In the genomic region with DNA sequence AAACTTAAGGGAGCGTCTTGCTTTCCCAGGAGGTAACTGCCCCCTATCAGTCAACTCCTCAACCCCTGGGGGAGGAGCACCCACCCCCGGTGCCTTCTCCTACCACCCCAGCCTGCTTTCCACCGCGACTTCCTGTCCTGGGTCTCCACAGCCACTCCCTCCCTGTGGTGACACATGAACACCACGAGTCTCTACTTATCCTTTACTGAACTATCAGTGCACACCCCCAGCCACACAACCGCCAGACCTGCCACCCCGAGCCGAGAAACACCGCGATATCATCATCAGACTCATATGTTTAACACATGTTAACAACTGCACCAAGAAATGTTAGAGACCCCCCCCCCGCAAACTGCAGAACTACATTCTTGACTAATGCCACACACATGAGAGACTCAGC, we compare ENCODE assay signal across 1 cellular context.
TF ChIP-seq lines count a peak whose summit lies in the region.

No MANE protein-coding gene starts in this region.

TF ChIP-seq in K562, 482 proteins besides CTCF, POLR2A, EP300 and RAD21 (continued from another document and continues in another):
- TF ChIP-seq, protein P1, sequence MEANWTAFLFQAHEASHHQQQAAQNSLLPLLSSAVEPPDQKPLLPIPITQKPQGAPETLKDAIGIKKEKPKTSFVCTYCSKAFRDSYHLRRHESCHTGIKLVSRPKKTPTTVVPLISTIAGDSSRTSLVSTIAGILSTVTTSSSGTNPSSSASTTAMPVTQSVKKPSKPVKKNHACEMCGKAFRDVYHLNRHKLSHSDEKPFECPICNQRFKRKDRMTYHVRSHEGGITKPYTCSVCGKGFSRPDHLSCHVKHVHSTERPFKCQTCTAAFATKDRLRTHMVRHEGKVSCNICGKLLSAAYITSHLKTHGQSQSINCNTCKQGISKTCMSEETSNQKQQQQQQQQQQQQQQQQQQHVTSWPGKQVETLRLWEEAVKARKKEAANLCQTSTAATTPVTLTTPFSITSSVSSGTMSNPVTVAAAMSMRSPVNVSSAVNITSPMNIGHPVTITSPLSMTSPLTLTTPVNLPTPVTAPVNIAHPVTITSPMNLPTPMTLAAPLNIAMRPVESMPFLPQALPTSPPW (CRISPR knock-in tag; IDR thresholded peaks at IDR 0.05) = peak; percentile 71
- TF ChIP-seq POLR2AphosphoS5 (IDR thresholded peaks at IDR 0.05; ENCODE audit: control insufficient read depth, insufficient read depth, low read depth, low read length) (no peak), FOSL1 (tag; conservative IDR thresholded peaks at IDR 0.05) (peak; percentile 35), DIDO1 (tag; IDR thresholded peaks at IDR 0.05; ENCODE audit: low read depth) (no peak), SMC3 (conservative IDR thresholded peaks at IDR 0.05; ENCODE audit: insufficient read depth, low read depth, low read length) (no peak), HDAC6 (IDR thresholded peaks at IDR 0.05; ENCODE audit: low read depth, low read length) (no peak), MAFF (IDR thresholded peaks at IDR 0.05; ENCODE audit: low read length) (no peak), U2AF2 (optimal IDR thresholded peaks at IDR 0.05; ENCODE audit: low read depth, low read length) (no peak), JUN (IDR thresholded peaks at IDR 0.05; ENCODE audit: borderline replicate concordance, low read depth, low read length) (no peak), JUN (CRISPR knock-in tag; IDR thresholded peaks at IDR 0.05; ENCODE audit: borderline replicate concordance) (no peak), TEAD4 (IDR thresholded peaks at IDR 0.05; ENCODE audit: low read length) (no peak), TEAD4 (CRISPR knock-in tag; IDR thresholded peaks at IDR 0.05; ENCODE audit: borderline replicate concordance) (no peak), KAT2B (IDR thresholded peaks at IDR 0.05; ENCODE audit: low read depth, low read length) (no peak), ZBTB7A (IDR thresholded peaks at IDR 0.05; ENCODE audit: borderline replicate concordance, control insufficient read depth, low read depth, low read length) (peak; percentile 31; the same call in 1 of the 2 replicates), ZNF140 (CRISPR knock-in tag; IDR thresholded peaks at IDR 0.05) (no peak), C11orf30 (IDR thresholded peaks at IDR 0.05; ENCODE audit: low read depth) (no peak)
- TF ChIP-seq, protein P2, sequence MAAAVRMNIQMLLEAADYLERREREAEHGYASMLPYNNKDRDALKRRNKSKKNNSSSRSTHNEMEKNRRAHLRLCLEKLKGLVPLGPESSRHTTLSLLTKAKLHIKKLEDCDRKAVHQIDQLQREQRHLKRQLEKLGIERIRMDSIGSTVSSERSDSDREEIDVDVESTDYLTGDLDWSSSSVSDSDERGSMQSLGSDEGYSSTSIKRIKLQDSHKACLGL (CRISPR knock-in tag; IDR thresholded peaks at IDR 0.05; ENCODE audit: borderline replicate concordance, poor library complexity, severe bottlenecking) = no peak
- TF ChIP-seq, protein P3, sequence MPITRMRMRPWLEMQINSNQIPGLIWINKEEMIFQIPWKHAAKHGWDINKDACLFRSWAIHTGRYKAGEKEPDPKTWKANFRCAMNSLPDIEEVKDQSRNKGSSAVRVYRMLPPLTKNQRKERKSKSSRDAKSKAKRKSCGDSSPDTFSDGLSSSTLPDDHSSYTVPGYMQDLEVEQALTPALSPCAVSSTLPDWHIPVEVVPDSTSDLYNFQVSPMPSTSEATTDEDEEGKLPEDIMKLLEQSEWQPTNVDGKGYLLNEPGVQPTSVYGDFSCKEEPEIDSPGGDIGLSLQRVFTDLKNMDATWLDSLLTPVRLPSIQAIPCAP (CRISPR knock-in tag; IDR thresholded peaks at IDR 0.05; ENCODE audit: borderline replicate concordance) = no peak
- TF ChIP-seq, protein P4, sequence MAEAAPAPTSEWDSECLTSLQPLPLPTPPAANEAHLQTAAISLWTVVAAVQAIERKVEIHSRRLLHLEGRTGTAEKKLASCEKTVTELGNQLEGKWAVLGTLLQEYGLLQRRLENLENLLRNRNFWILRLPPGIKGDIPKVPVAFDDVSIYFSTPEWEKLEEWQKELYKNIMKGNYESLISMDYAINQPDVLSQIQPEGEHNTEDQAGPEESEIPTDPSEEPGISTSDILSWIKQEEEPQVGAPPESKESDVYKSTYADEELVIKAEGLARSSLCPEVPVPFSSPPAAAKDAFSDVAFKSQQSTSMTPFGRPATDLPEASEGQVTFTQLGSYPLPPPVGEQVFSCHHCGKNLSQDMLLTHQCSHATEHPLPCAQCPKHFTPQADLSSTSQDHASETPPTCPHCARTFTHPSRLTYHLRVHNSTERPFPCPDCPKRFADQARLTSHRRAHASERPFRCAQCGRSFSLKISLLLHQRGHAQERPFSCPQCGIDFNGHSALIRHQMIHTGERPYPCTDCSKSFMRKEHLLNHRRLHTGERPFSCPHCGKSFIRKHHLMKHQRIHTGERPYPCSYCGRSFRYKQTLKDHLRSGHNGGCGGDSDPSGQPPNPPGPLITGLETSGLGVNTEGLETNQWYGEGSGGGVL (CRISPR knock-in tag; IDR thresholded peaks at IDR 0.05) = no peak
- TF ChIP-seq, protein P5, sequence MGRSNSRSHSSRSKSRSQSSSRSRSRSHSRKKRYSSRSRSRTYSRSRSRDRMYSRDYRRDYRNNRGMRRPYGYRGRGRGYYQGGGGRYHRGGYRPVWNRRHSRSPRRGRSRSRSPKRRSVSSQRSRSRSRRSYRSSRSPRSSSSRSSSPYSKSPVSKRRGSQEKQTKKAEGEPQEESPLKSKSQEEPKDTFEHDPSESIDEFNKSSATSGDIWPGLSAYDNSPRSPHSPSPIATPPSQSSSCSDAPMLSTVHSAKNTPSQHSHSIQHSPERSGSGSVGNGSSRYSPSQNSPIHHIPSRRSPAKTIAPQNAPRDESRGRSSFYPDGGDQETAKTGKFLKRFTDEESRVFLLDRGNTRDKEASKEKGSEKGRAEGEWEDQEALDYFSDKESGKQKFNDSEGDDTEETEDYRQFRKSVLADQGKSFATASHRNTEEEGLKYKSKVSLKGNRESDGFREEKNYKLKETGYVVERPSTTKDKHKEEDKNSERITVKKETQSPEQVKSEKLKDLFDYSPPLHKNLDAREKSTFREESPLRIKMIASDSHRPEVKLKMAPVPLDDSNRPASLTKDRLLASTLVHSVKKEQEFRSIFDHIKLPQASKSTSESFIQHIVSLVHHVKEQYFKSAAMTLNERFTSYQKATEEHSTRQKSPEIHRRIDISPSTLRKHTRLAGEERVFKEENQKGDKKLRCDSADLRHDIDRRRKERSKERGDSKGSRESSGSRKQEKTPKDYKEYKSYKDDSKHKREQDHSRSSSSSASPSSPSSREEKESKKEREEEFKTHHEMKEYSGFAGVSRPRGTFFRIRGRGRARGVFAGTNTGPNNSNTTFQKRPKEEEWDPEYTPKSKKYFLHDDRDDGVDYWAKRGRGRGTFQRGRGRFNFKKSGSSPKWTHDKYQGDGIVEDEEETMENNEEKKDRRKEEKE (IDR thresholded peaks at IDR 0.05; ENCODE audit: borderline replicate concordance in 1 of 2, control insufficient read depth in 1 of 2, low read depth in 2 of 2, low read length in 1 of 2) = no peak
- TF ChIP-seq, protein P6, sequence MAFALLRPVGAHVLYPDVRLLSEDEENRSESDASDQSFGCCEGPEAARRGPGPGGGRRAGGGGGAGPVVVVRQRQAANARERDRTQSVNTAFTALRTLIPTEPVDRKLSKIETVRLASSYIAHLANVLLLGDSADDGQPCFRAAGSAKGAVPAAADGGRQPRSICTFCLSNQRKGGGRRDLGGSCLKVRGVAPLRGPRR (CRISPR knock-in tag; IDR thresholded peaks at IDR 0.05) = no peak
- TF ChIP-seq, protein P7, sequence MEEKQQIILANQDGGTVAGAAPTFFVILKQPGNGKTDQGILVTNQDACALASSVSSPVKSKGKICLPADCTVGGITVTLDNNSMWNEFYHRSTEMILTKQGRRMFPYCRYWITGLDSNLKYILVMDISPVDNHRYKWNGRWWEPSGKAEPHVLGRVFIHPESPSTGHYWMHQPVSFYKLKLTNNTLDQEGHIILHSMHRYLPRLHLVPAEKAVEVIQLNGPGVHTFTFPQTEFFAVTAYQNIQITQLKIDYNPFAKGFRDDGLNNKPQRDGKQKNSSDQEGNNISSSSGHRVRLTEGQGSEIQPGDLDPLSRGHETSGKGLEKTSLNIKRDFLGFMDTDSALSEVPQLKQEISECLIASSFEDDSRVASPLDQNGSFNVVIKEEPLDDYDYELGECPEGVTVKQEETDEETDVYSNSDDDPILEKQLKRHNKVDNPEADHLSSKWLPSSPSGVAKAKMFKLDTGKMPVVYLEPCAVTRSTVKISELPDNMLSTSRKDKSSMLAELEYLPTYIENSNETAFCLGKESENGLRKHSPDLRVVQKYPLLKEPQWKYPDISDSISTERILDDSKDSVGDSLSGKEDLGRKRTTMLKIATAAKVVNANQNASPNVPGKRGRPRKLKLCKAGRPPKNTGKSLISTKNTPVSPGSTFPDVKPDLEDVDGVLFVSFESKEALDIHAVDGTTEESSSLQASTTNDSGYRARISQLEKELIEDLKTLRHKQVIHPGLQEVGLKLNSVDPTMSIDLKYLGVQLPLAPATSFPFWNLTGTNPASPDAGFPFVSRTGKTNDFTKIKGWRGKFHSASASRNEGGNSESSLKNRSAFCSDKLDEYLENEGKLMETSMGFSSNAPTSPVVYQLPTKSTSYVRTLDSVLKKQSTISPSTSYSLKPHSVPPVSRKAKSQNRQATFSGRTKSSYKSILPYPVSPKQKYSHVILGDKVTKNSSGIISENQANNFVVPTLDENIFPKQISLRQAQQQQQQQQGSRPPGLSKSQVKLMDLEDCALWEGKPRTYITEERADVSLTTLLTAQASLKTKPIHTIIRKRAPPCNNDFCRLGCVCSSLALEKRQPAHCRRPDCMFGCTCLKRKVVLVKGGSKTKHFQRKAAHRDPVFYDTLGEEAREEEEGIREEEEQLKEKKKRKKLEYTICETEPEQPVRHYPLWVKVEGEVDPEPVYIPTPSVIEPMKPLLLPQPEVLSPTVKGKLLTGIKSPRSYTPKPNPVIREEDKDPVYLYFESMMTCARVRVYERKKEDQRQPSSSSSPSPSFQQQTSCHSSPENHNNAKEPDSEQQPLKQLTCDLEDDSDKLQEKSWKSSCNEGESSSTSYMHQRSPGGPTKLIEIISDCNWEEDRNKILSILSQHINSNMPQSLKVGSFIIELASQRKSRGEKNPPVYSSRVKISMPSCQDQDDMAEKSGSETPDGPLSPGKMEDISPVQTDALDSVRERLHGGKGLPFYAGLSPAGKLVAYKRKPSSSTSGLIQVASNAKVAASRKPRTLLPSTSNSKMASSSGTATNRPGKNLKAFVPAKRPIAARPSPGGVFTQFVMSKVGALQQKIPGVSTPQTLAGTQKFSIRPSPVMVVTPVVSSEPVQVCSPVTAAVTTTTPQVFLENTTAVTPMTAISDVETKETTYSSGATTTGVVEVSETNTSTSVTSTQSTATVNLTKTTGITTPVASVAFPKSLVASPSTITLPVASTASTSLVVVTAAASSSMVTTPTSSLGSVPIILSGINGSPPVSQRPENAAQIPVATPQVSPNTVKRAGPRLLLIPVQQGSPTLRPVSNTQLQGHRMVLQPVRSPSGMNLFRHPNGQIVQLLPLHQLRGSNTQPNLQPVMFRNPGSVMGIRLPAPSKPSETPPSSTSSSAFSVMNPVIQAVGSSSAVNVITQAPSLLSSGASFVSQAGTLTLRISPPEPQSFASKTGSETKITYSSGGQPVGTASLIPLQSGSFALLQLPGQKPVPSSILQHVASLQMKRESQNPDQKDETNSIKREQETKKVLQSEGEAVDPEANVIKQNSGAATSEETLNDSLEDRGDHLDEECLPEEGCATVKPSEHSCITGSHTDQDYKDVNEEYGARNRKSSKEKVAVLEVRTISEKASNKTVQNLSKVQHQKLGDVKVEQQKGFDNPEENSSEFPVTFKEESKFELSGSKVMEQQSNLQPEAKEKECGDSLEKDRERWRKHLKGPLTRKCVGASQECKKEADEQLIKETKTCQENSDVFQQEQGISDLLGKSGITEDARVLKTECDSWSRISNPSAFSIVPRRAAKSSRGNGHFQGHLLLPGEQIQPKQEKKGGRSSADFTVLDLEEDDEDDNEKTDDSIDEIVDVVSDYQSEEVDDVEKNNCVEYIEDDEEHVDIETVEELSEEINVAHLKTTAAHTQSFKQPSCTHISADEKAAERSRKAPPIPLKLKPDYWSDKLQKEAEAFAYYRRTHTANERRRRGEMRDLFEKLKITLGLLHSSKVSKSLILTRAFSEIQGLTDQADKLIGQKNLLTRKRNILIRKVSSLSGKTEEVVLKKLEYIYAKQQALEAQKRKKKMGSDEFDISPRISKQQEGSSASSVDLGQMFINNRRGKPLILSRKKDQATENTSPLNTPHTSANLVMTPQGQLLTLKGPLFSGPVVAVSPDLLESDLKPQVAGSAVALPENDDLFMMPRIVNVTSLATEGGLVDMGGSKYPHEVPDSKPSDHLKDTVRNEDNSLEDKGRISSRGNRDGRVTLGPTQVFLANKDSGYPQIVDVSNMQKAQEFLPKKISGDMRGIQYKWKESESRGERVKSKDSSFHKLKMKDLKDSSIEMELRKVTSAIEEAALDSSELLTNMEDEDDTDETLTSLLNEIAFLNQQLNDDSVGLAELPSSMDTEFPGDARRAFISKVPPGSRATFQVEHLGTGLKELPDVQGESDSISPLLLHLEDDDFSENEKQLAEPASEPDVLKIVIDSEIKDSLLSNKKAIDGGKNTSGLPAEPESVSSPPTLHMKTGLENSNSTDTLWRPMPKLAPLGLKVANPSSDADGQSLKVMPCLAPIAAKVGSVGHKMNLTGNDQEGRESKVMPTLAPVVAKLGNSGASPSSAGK (IDR thresholded peaks at IDR 0.05) = peak; percentile 92
- TF ChIP-seq, protein P8, sequence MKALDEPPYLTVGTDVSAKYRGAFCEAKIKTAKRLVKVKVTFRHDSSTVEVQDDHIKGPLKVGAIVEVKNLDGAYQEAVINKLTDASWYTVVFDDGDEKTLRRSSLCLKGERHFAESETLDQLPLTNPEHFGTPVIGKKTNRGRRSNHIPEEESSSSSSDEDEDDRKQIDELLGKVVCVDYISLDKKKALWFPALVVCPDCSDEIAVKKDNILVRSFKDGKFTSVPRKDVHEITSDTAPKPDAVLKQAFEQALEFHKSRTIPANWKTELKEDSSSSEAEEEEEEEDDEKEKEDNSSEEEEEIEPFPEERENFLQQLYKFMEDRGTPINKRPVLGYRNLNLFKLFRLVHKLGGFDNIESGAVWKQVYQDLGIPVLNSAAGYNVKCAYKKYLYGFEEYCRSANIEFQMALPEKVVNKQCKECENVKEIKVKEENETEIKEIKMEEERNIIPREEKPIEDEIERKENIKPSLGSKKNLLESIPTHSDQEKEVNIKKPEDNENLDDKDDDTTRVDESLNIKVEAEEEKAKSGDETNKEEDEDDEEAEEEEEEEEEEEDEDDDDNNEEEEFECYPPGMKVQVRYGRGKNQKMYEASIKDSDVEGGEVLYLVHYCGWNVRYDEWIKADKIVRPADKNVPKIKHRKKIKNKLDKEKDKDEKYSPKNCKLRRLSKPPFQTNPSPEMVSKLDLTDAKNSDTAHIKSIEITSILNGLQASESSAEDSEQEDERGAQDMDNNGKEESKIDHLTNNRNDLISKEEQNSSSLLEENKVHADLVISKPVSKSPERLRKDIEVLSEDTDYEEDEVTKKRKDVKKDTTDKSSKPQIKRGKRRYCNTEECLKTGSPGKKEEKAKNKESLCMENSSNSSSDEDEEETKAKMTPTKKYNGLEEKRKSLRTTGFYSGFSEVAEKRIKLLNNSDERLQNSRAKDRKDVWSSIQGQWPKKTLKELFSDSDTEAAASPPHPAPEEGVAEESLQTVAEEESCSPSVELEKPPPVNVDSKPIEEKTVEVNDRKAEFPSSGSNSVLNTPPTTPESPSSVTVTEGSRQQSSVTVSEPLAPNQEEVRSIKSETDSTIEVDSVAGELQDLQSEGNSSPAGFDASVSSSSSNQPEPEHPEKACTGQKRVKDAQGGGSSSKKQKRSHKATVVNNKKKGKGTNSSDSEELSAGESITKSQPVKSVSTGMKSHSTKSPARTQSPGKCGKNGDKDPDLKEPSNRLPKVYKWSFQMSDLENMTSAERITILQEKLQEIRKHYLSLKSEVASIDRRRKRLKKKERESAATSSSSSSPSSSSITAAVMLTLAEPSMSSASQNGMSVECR (CRISPR knock-in tag; IDR thresholded peaks at IDR 0.05) = no peak
